Comparison of ENCODE assay signal across 1 cellular context in genomic region chr19:55586976-55587668, GRCh38.
A peak's percentile ranks its signal among the peaks of the same experiment; 100 is the strongest.
TF ChIP-seq lines count a peak whose summit lies in the region.

No MANE protein-coding gene starts in this region.

TF ChIP-seq in Ishikawa, 13 proteins besides CTCF, POLR2A, EP300 and RAD21 (continued from another document):
- TF ChIP-seq REST (IDR thresholded peaks at IDR 0.05; ENCODE audit: low read depth), result no peak
- TF ChIP-seq NFIC (IDR thresholded peaks at IDR 0.05), result peak; percentile 84
- no peak for TF ChIP-seq ZBTB7A (IDR thresholded peaks at IDR 0.05; ENCODE audit: low read depth)
- TF ChIP-seq TCF12 (IDR thresholded peaks at IDR 0.05; ENCODE audit: low read depth), result peak; percentile 30; the same call in 1 of the 2 replicates
- TF ChIP-seq YY1 (IDR thresholded peaks at IDR 0.05; ENCODE audit: low read depth), result peak; percentile 32; the same call in 1 of the 2 replicates
